ENCODE assay signal across 1 cellular context in genomic region chr6:8102122-8102958, GRCh38.
A peak's percentile ranks its signal among the peaks of the same experiment; 100 is the strongest.
TF ChIP-seq lines count a peak whose summit lies in the region.

Gene EEF1E1, minus strand, starts transcription at chr6:8102548. Its CDS starts 27 bp downstream, at chr6:8102521.

TF ChIP-seq in GM12878, 131 proteins besides CTCF, POLR2A, EP300 and RAD21 (continued from another document and continues in another):
- TF ChIP-seq, protein P1, sequence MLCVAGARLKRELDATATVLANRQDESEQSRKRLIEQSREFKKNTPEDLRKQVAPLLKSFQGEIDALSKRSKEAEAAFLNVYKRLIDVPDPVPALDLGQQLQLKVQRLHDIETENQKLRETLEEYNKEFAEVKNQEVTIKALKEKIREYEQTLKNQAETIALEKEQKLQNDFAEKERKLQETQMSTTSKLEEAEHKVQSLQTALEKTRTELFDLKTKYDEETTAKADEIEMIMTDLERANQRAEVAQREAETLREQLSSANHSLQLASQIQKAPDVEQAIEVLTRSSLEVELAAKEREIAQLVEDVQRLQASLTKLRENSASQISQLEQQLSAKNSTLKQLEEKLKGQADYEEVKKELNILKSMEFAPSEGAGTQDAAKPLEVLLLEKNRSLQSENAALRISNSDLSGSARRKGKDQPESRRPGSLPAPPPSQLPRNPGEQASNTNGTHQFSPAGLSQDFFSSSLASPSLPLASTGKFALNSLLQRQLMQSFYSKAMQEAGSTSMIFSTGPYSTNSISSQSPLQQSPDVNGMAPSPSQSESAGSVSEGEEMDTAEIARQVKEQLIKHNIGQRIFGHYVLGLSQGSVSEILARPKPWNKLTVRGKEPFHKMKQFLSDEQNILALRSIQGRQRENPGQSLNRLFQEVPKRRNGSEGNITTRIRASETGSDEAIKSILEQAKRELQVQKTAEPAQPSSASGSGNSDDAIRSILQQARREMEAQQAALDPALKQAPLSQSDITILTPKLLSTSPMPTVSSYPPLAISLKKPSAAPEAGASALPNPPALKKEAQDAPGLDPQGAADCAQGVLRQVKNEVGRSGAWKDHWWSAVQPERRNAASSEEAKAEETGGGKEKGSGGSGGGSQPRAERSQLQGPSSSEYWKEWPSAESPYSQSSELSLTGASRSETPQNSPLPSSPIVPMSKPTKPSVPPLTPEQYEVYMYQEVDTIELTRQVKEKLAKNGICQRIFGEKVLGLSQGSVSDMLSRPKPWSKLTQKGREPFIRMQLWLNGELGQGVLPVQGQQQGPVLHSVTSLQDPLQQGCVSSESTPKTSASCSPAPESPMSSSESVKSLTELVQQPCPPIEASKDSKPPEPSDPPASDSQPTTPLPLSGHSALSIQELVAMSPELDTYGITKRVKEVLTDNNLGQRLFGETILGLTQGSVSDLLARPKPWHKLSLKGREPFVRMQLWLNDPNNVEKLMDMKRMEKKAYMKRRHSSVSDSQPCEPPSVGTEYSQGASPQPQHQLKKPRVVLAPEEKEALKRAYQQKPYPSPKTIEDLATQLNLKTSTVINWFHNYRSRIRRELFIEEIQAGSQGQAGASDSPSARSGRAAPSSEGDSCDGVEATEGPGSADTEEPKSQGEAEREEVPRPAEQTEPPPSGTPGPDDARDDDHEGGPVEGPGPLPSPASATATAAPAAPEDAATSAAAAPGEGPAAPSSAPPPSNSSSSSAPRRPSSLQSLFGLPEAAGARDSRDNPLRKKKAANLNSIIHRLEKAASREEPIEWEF (IDR thresholded peaks at IDR 0.05; ENCODE audit: insufficient replicate concordance, low read depth, low read length), result no peak
- TF ChIP-seq TCF3 (IDR thresholded peaks at IDR 0.05; ENCODE audit: borderline replicate concordance, insufficient read depth, low read depth, low read length) (no peak), JUND (IDR thresholded peaks at IDR 0.05; ENCODE audit: low read depth, low read length) (no peak), PAX5 (IDR thresholded peaks at IDR 0.05; ENCODE audit: borderline replicate concordance, low read depth, low read length) (no peak), NFXL1 (IDR thresholded peaks at IDR 0.05; ENCODE audit: borderline replicate concordance) (no peak), ZNF274 (IDR thresholded peaks at IDR 0.05; ENCODE audit: insufficient read depth, insufficient read length) (no peak), WRNIP1 (IDR thresholded peaks at IDR 0.05; ENCODE audit: borderline replicate concordance, low read depth, low read length) (no peak), PAX8 (IDR thresholded peaks at IDR 0.05) (no peak), RCOR1 (conservative IDR thresholded peaks at IDR 0.05; ENCODE audit: low read depth, low read length) (0 out of 2 replicates have a peak, but pooled peaks have one; percentile 40), EZH2 (IDR thresholded peaks at IDR 0.05; ENCODE audit: borderline replicate concordance, control insufficient read depth, low read depth, low read length) (no peak), NFIC (IDR thresholded peaks at IDR 0.05; ENCODE audit: low read depth, low read length) (0 out of 2 replicates have a peak, but pooled peaks have one; percentile 6), PML (IDR thresholded peaks at IDR 0.05; ENCODE audit: low read length) (no peak), ZBTB40 (IDR thresholded peaks at IDR 0.05; ENCODE audit: borderline replicate concordance) (no peak), HDAC6 (IDR thresholded peaks at IDR 0.05; ENCODE audit: unreplicated experiment) (no peak), KLF5 (IDR thresholded peaks at IDR 0.05; ENCODE audit: partially characterized antibody) (no peak), MTA3 (IDR thresholded peaks at IDR 0.05; ENCODE audit: borderline replicate concordance, low read length) (no peak), IKZF2 (IDR thresholded peaks at IDR 0.05) (no peak), TBL1XR1 (IDR thresholded peaks at IDR 0.05; ENCODE audit: low read depth, low read length) (no peak; the same call in 1 of the 2 replicates), SIX5 (IDR thresholded peaks at IDR 0.05; ENCODE audit: low read depth, low read length, severe bottlenecking) (peak; percentile 10), ELK1 (IDR thresholded peaks at IDR 0.05; ENCODE audit: low read depth, low read length) (no peak), BACH1 (IDR thresholded peaks at IDR 0.05; ENCODE audit: borderline replicate concordance) (no peak), REST (IDR thresholded peaks at IDR 0.05; ENCODE audit: low read depth, low read length) (no peak), HCFC1 (IDR thresholded peaks at IDR 0.05; ENCODE audit: low read length) (peak; percentile 63), SRF (IDR thresholded peaks at IDR 0.05; ENCODE audit: low read depth in 2 of 2, low read length in 2 of 2) (no peak), SREBF2 (IDR thresholded peaks at IDR 0.05; ENCODE audit: low read length) (no peak), ATF3 (IDR thresholded peaks at IDR 0.05; ENCODE audit: borderline replicate concordance, extremely low read depth, low read depth, low read length) (no peak), ASH2L (IDR thresholded peaks at IDR 0.05; ENCODE audit: borderline replicate concordance, low read depth) (0 out of 2 replicates have a peak, but pooled peaks have one; percentile 71)
- TF ChIP-seq, protein P2, sequence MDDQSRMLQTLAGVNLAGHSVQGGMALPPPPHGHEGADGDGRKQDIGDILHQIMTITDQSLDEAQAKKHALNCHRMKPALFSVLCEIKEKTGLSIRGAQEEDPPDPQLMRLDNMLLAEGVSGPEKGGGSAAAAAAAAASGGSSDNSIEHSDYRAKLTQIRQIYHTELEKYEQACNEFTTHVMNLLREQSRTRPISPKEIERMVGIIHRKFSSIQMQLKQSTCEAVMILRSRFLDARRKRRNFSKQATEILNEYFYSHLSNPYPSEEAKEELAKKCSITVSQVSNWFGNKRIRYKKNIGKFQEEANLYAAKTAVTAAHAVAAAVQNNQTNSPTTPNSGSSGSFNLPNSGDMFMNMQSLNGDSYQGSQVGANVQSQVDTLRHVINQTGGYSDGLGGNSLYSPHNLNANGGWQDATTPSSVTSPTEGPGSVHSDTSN (IDR thresholded peaks at IDR 0.05; ENCODE audit: insufficient replicate concordance, low read depth, low read length), result no peak
- TF ChIP-seq, protein P3, sequence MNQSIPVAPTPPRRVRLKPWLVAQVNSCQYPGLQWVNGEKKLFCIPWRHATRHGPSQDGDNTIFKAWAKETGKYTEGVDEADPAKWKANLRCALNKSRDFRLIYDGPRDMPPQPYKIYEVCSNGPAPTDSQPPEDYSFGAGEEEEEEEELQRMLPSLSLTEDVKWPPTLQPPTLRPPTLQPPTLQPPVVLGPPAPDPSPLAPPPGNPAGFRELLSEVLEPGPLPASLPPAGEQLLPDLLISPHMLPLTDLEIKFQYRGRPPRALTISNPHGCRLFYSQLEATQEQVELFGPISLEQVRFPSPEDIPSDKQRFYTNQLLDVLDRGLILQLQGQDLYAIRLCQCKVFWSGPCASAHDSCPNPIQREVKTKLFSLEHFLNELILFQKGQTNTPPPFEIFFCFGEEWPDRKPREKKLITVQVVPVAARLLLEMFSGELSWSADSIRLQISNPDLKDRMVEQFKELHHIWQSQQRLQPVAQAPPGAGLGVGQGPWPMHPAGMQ (IDR thresholded peaks at IDR 0.05; ENCODE audit: borderline replicate concordance), result no peak
- TF ChIP-seq, protein P4, sequence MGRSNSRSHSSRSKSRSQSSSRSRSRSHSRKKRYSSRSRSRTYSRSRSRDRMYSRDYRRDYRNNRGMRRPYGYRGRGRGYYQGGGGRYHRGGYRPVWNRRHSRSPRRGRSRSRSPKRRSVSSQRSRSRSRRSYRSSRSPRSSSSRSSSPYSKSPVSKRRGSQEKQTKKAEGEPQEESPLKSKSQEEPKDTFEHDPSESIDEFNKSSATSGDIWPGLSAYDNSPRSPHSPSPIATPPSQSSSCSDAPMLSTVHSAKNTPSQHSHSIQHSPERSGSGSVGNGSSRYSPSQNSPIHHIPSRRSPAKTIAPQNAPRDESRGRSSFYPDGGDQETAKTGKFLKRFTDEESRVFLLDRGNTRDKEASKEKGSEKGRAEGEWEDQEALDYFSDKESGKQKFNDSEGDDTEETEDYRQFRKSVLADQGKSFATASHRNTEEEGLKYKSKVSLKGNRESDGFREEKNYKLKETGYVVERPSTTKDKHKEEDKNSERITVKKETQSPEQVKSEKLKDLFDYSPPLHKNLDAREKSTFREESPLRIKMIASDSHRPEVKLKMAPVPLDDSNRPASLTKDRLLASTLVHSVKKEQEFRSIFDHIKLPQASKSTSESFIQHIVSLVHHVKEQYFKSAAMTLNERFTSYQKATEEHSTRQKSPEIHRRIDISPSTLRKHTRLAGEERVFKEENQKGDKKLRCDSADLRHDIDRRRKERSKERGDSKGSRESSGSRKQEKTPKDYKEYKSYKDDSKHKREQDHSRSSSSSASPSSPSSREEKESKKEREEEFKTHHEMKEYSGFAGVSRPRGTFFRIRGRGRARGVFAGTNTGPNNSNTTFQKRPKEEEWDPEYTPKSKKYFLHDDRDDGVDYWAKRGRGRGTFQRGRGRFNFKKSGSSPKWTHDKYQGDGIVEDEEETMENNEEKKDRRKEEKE (IDR thresholded peaks at IDR 0.05), result no peak
- TF ChIP-seq, protein P5, sequence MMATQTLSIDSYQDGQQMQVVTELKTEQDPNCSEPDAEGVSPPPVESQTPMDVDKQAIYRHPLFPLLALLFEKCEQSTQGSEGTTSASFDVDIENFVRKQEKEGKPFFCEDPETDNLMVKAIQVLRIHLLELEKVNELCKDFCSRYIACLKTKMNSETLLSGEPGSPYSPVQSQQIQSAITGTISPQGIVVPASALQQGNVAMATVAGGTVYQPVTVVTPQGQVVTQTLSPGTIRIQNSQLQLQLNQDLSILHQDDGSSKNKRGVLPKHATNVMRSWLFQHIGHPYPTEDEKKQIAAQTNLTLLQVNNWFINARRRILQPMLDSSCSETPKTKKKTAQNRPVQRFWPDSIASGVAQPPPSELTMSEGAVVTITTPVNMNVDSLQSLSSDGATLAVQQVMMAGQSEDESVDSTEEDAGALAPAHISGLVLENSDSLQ (IDR thresholded peaks at IDR 0.05), result peak; percentile 39; the same call in 1 of the 2 replicates
- TF ChIP-seq, protein P6, sequence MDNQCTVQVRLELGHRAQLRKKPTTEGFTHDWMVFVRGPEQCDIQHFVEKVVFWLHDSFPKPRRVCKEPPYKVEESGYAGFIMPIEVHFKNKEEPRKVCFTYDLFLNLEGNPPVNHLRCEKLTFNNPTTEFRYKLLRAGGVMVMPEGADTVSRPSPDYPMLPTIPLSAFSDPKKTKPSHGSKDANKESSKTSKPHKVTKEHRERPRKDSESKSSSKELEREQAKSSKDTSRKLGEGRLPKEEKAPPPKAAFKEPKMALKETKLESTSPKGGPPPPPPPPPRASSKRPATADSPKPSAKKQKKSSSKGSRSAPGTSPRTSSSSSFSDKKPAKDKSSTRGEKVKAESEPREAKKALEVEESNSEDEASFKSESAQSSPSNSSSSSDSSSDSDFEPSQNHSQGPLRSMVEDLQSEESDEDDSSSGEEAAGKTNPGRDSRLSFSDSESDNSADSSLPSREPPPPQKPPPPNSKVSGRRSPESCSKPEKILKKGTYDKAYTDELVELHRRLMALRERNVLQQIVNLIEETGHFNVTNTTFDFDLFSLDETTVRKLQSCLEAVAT (IDR thresholded peaks at IDR 0.05), result peak; percentile 44; the same call in 1 of the 2 replicates
